Comparison of ENCODE assay signal across 8 cellular contexts in genomic region chr19:16247353-16248182, GRCh38. TPM values are rescaled to one million over a fixed set of nuclear protein-coding genes. Genes with fewer than 3 reads are reported as not detected.
DNase-seq lines count a peak whose midpoint lies in the region; ATAC-seq and TF ChIP-seq lines count a peak whose summit lies in the region.
"Had no signal": no experiment of that assay in that cellular context is flagged by ENCODE, and none has a peak within 500 bp of the region (broad histone marks: within the 10 kb centered on the region; RNA-seq: fewer than 3 reads in every experiment).

No MANE protein-coding gene starts in this region.

- no peaks in the 10 kb centered on the region for H4K20me1 ChIP-seq in hepatocyte (ENCODE audit: insufficient read depth, poor library complexity, severe bottlenecking)

- no peak for ATAC-seq in GM19467 (IDR thresholded peaks at IDR 0.05; ENCODE audit: unreplicated experiment)

- H3K79me2 ChIP-seq in hepatocyte: no peaks in the 10 kb centered on the region

- H3K27ac ChIP-seq in hepatocyte: no peak overlapping the region

- H2AFZ ChIP-seq in hepatocyte: no peak overlapping the region

- peak; percentile 96 for TF ChIP-seq CTCF in GM12875 (IDR thresholded peaks at IDR 0.05; ENCODE audit: borderline replicate concordance, insufficient read depth, low read depth, low read length)
- TF ChIP-seq CTCF in astrocyte of the spinal cord (IDR thresholded peaks at IDR 0.05; ENCODE audit: low read depth, low read length): peak; percentile 97
- peak; percentile 97 for TF ChIP-seq CTCF in hepatocyte (IDR thresholded peaks at IDR 0.05; ENCODE audit: poor library complexity)

- H3K36me3 ChIP-seq in hepatocyte (replicated peaks; ENCODE audit: insufficient read depth, low read depth): no peaks in the 10 kb centered on the region

- H3K4me3 ChIP-seq in GM12875 (ENCODE audit: low read depth, low read length): no peak overlapping the region
- H3K4me3 ChIP-seq in astrocyte of the spinal cord (ENCODE audit: low read depth, low read length): no peak overlapping the region
- H3K4me3 ChIP-seq in hepatocyte: no peak overlapping the region
- no peak overlapping the region for H3K4me3 ChIP-seq in skeletal muscle cell (ENCODE audit: low read depth, low read length)
- H3K4me3 ChIP-seq: skin epidermis had no signal

- no peak overlapping the region for H3K4me2 ChIP-seq in hepatocyte

- WGBS in hepatocyte (ENCODE audit: low lambda C conversion rate, missing lambda C conversion rate): 41% methylated on average over 18 of the region's 18 CpGs

- no peaks in the 10 kb centered on the region for H3K27me3 ChIP-seq in hepatocyte

- DNase-seq in NCI-H1694 (lab: John Stamatoyannopoulos, UW) (peak; percentile 48), UCSD-AML1 (lab: John Stamatoyannopoulos, UW; ENCODE audit: unreplicated experiment) (peak; percentile 80), astrocyte of the spinal cord (ENCODE audit: low read depth, low spot score) (peak; percentile 70), hepatocyte (ENCODE audit: low spot score) (peak; percentile 89), skeletal muscle cell (ENCODE audit: low read depth) (peak; percentile 7)

- H3K9me2 ChIP-seq in hepatocyte (replicated peaks; ENCODE audit: insufficient read depth): no peaks in the 10 kb centered on the region

- in situ Hi-C loops in astrocyte of the spinal cord (cut with HindIII; ENCODE audit: low sequenced_read_pairs): no loop called here

- H3K9me3 ChIP-seq in hepatocyte (ENCODE audit: low read depth): no peaks in the 10 kb centered on the region

- H3K4me1 ChIP-seq in hepatocyte (ENCODE audit: insufficient read depth): no peaks in the 10 kb centered on the region

RNA-seq across cellular contexts. Expression of gene AP1M1, which starts 49.9 kb away (rescaled TPM):
- total RNA-seq in hepatocyte: 56.3 and 56.7 TPM in 2 replicates
- 92.6 and 93.3 TPM in 2 replicates for polyA plus RNA-seq in hepatocyte

Comparison
In these comparisons a context has a peak if more than half of its experiments do, and no peak if none do; other contexts are left out.
1. DNase-seq: peak in every context shown above with its lines; median percentile 89 in hepatocyte; 80 in UCSD-AML1; 70 in astrocyte of the spinal cord; 48 in NCI-H1694; 7 in skeletal muscle cell.